ENCODE assay signal across 1 cellular context in the genomic region with DNA sequence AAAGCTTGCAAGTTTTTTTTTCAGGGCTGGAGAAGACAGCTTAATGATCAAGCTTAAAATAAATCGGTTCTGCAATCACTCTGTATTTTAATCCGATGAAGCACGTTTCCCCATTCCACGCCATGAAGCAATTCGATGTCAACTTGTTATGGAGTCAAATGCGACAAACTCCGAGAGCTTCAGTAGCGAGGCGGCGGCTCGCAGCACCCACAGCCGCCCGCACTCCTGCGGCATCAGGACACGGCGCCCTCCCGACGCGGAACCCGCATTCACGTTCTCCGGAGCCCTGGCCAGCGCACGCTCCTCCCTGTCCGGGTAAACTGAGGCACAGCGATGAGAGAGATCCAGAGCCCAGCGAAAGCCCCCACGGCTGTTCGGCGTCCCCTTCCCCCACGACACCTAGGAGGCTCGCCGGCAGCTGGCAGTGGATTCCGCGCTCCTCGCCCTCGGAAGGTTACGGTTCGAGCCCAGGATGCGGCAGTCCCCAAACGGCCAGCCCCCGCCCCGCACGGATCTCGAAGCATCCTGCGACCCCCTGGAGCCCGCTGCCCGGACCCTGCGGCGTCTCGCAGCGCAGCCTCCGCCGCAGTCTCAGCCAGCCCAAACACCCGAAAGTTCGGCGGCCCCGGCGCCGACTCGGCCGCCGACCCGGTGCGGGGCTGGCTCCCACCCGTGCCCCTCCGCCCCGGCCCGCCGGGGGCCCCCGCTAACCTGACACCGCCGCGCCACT.
TF ChIP-seq lines count a peak whose summit lies in the region.

No MANE protein-coding gene starts in this region.

TF ChIP-seq in GM12878, 131 proteins besides CTCF, POLR2A, EP300 and RAD21:
- TF ChIP-seq CHD1 (IDR thresholded peaks at IDR 0.05; ENCODE audit: low read depth, low read length) (no peak), KAT2A (conservative IDR thresholded peaks at IDR 0.05; ENCODE audit: control insufficient read depth, low read depth, low read length) (no peak), IKZF1 (conservative IDR thresholded peaks at IDR 0.05) (no peak), FOXM1 (IDR thresholded peaks at IDR 0.05; ENCODE audit: low read depth, low read length) (no peak), SUZ12 (IDR thresholded peaks at IDR 0.05; ENCODE audit: unreplicated experiment) (peak; percentile 82), ATF7 (IDR thresholded peaks at IDR 0.05; ENCODE audit: low read depth) (no peak)
TF ChIP-seq in GM12878: peak in this region for 1.
